Comparison of ENCODE assay signal across 1 cellular context in genomic region chr10:70132098-70133029, GRCh38.
TF ChIP-seq lines count a peak whose summit lies in the region.

Gene AIFM2 (minus strand): TSS chr10:70132825. CDS start chr10:70124084, 8,741 bp downstream.

TF ChIP-seq in GM12878, 131 proteins besides CTCF, POLR2A, EP300 and RAD21 (continued from another document and continues in another):
- TF ChIP-seq REST (IDR thresholded peaks at IDR 0.05; ENCODE audit: low read depth, low read length) (no peak), GATAD2B (conservative IDR thresholded peaks at IDR 0.05; ENCODE audit: low read depth) (peak; percentile 96), ATF7 (IDR thresholded peaks at IDR 0.05; ENCODE audit: low read depth) (no peak), ZSCAN29 (IDR thresholded peaks at IDR 0.05) (0 out of 2 replicates have a peak, but pooled peaks have one; percentile 10), GABPA (IDR thresholded peaks at IDR 0.05; ENCODE audit: low read depth) (0 out of 2 replicates have a peak, but pooled peaks have one; percentile 44), NKRF (conservative IDR thresholded peaks at IDR 0.05) (peak; percentile 65; the same call in 1 of the 2 replicates), CREB1 (IDR thresholded peaks at IDR 0.05; ENCODE audit: low read depth) (peak; percentile 38; the same call in 1 of the 2 replicates), BHLHE40 (IDR thresholded peaks at IDR 0.05; ENCODE audit: borderline replicate concordance in 1 of 2, low read depth in 2 of 2, low read length in 1 of 2) (peak; percentile 74 to 89), SPI1 (IDR thresholded peaks at IDR 0.05; ENCODE audit: borderline replicate concordance, insufficient read depth, low read depth, low read length) (no peak), CUX1 (IDR thresholded peaks at IDR 0.05; ENCODE audit: insufficient replicate concordance, low read depth, low read length) (no peak), ATF2 (IDR thresholded peaks at IDR 0.05; ENCODE audit: low read length) (no peak), BRCA1 (IDR thresholded peaks at IDR 0.05; ENCODE audit: low read depth, low read length) (no peak), RUNX3 (IDR thresholded peaks at IDR 0.05; ENCODE audit: low read length) (peak; percentile 23; the same call in 1 of the 2 replicates), SP1 (IDR thresholded peaks at IDR 0.05; ENCODE audit: low read depth, low read length) (no peak), ZZZ3 (IDR thresholded peaks at IDR 0.05; ENCODE audit: control insufficient read depth, insufficient read length, low read depth) (no peak), NFYA (IDR thresholded peaks at IDR 0.05; ENCODE audit: borderline replicate concordance, low read depth, low read length) (no peak), PML (IDR thresholded peaks at IDR 0.05; ENCODE audit: low read length) (no peak), MXI1 (IDR thresholded peaks at IDR 0.05; ENCODE audit: low read depth, low read length) (peak; percentile 65), ZNF622 (IDR thresholded peaks at IDR 0.05) (no peak), HDAC6 (IDR thresholded peaks at IDR 0.05; ENCODE audit: unreplicated experiment) (no peak), PAX5 (IDR thresholded peaks at IDR 0.05; ENCODE audit: borderline replicate concordance, low read depth, low read length) (peak; percentile 8; the same call in 1 of the 2 replicates), MEF2B (IDR thresholded peaks at IDR 0.05; ENCODE audit: partially characterized antibody, poor library complexity, severe bottlenecking) (peak; percentile 31), MTA3 (IDR thresholded peaks at IDR 0.05; ENCODE audit: borderline replicate concordance, low read length) (no peak)
- TF ChIP-seq, protein P1, sequence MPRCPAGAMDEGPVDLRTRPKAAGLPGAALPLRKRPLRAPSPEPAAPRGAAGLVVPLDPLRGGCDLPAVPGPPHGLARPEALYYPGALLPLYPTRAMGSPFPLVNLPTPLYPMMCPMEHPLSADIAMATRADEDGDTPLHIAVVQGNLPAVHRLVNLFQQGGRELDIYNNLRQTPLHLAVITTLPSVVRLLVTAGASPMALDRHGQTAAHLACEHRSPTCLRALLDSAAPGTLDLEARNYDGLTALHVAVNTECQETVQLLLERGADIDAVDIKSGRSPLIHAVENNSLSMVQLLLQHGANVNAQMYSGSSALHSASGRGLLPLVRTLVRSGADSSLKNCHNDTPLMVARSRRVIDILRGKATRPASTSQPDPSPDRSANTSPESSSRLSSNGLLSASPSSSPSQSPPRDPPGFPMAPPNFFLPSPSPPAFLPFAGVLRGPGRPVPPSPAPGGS (IDR thresholded peaks at IDR 0.05; ENCODE audit: borderline replicate concordance, insufficient read depth, low read depth, low read length, poor library complexity, severe bottlenecking) = peak; percentile 39
- TF ChIP-seq, protein P2, sequence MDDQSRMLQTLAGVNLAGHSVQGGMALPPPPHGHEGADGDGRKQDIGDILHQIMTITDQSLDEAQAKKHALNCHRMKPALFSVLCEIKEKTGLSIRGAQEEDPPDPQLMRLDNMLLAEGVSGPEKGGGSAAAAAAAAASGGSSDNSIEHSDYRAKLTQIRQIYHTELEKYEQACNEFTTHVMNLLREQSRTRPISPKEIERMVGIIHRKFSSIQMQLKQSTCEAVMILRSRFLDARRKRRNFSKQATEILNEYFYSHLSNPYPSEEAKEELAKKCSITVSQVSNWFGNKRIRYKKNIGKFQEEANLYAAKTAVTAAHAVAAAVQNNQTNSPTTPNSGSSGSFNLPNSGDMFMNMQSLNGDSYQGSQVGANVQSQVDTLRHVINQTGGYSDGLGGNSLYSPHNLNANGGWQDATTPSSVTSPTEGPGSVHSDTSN (IDR thresholded peaks at IDR 0.05; ENCODE audit: insufficient replicate concordance, low read depth, low read length) = no peak
- TF ChIP-seq, protein P3, sequence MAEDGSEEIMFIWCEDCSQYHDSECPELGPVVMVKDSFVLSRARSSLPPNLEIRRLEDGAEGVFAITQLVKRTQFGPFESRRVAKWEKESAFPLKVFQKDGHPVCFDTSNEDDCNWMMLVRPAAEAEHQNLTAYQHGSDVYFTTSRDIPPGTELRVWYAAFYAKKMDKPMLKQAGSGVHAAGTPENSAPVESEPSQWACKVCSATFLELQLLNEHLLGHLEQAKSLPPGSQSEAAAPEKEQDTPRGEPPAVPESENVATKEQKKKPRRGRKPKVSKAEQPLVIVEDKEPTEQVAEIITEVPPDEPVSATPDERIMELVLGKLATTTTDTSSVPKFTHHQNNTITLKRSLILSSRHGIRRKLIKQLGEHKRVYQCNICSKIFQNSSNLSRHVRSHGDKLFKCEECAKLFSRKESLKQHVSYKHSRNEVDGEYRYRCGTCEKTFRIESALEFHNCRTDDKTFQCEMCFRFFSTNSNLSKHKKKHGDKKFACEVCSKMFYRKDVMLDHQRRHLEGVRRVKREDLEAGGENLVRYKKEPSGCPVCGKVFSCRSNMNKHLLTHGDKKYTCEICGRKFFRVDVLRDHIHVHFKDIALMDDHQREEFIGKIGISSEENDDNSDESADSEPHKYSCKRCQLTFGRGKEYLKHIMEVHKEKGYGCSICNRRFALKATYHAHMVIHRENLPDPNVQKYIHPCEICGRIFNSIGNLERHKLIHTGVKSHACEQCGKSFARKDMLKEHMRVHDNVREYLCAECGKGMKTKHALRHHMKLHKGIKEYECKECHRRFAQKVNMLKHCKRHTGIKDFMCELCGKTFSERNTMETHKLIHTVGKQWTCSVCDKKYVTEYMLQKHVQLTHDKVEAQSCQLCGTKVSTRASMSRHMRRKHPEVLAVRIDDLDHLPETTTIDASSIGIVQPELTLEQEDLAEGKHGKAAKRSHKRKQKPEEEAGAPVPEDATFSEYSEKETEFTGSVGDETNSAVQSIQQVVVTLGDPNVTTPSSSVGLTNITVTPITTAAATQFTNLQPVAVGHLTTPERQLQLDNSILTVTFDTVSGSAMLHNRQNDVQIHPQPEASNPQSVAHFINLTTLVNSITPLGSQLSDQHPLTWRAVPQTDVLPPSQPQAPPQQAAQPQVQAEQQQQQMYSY (CRISPR knock-in tag; IDR thresholded peaks at IDR 0.05) = no peak
- TF ChIP-seq, protein P4, sequence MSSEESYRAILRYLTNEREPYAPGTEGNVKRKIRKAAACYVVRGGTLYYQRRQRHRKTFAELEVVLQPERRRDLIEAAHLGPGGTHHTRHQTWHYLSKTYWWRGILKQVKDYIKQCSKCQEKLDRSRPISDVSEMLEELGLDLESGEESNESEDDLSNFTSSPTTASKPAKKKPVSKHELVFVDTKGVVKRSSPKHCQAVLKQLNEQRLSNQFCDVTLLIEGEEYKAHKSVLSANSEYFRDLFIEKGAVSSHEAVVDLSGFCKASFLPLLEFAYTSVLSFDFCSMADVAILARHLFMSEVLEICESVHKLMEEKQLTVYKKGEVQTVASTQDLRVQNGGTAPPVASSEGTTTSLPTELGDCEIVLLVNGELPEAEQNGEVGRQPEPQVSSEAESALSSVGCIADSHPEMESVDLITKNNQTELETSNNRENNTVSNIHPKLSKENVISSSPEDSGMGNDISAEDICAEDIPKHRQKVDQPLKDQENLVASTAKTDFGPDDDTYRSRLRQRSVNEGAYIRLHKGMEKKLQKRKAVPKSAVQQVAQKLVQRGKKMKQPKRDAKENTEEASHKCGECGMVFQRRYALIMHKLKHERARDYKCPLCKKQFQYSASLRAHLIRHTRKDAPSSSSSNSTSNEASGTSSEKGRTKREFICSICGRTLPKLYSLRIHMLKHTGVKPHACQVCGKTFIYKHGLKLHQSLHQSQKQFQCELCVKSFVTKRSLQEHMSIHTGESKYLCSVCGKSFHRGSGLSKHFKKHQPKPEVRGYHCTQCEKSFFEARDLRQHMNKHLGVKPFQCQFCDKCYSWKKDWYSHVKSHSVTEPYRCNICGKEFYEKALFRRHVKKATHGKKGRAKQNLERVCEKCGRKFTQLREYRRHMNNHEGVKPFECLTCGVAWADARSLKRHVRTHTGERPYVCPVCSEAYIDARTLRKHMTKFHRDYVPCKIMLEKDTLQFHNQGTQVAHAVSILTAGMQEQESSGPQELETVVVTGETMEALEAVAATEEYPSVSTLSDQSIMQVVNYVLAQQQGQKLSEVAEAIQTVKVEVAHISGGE (CRISPR knock-in tag; IDR thresholded peaks at IDR 0.05) = no peak
